ENCODE assay signal across 10 cellular contexts in the genomic region with DNA sequence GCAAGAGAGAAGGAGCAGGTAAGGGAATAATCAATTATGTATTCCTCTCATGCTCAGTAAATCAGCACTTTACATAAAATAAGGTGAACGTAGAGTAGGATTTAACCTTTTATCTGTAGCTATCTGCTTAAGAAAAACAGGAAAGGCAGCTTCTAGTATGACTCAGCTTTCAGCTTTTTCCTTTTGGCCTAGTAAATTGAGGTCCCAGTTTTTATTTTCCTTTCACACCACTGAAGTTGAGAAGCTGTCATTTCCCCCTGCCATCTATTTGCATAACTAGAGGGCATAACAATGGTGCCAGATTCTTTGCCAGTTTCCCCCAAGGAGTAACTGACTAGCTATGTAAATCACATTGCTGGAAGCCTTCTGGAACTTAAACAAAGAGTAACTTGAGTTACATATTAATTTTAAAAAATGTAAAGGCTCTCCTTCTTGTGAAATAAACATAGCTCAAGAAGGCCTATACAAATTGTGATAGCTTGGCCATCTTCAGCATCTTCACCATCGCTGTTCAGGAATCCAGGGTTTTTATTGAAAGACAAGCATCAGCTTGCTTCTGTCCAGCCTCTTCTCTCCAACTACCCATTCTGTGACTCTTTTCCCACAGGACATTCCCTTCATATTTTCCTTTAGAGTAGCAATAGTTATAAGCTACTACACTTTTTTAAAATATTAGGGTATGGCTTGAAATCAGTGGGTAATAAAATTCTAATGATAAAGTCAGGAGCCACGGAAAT.
DNase-seq lines count a peak whose midpoint lies in the region; ATAC-seq and TF ChIP-seq lines count a peak whose summit lies in the region.
"Had no signal": no experiment of that assay in that cellular context is flagged by ENCODE, and none has a peak within 500 bp of the region (broad histone marks: within the 10 kb centered on the region; RNA-seq: fewer than 3 reads in every experiment).

No MANE protein-coding gene starts in this region.

- no peak overlapping the region for H3K4me3 ChIP-seq in upper lobe of right lung
- H3K4me3 ChIP-seq: tibial nerve had no signal

- no peaks in the 10 kb centered on the region for H3K27me3 ChIP-seq in upper lobe of right lung
- H3K27me3 ChIP-seq: tibial nerve had no signal

- intact Hi-C loops in upper lobe of right lung (cut with DNase I), result no loop called here

- DNase-seq in GDM1 (lab: John Stamatoyannopoulos, UW) (peak; percentile 42), kidney tubule cell (ENCODE audit: low spot score) (peak; percentile 70), NCI-H446 (lab: John Stamatoyannopoulos, UW) (no peak), occipital lobe (lab: John Stamatoyannopoulos, UW) (no peak), NCI-H2196 treated with DMSO at 0.1 percent for 48 hours (lab: John Stamatoyannopoulos, UW; ENCODE audit: unreplicated experiment) (no peak), upper lobe of right lung (no peak)
- DNase-seq: DND-41 had no signal

- no peak for TF ChIP-seq CTCF in upper lobe of right lung (IDR thresholded peaks at IDR 0.05)

- H3K27ac ChIP-seq in angular gyrus (ENCODE audit: low read depth, low read length) (peak overlapping the region; percentile 4), upper lobe of right lung (no peak overlapping the region)

- no peaks in the 10 kb centered on the region for H3K36me3 ChIP-seq in upper lobe of right lung
- H3K36me3 ChIP-seq: tibial nerve had no signal

- H3K9me3 ChIP-seq in upper lobe of right lung, result no peaks in the 10 kb centered on the region
- H3K9me3 ChIP-seq: tibial nerve had no signal

- H3K4me1 ChIP-seq in upper lobe of right lung, result no peaks in the 10 kb centered on the region
- H3K4me1 ChIP-seq: tibial nerve had no signal

- ATAC-seq in HG03045 (IDR thresholded peaks at IDR 0.05; ENCODE audit: unreplicated experiment) (peak; percentile 38), upper lobe of right lung (no peak)

Comparison
In these comparisons a context has a peak if more than half of its experiments do, and no peak if none do; other contexts are left out.
1. DNase-seq: peak in GDM1 (single experiment) and kidney tubule cell (single experiment); none in NCI-H446 (0 of 2), occipital lobe (single experiment), NCI-H2196 treated with DMSO at 0.1 percent for 48 hours (single experiment) and upper lobe of right lung (single experiment).